Comparison of ENCODE assay signal across 8 cellular contexts in genomic region chr6:122609881-122610689, GRCh38. TPM values are rescaled to one million over a fixed set of nuclear protein-coding genes. Genes with fewer than 3 reads are reported as not detected.
A peak's percentile ranks its signal among the peaks of the same experiment; 100 is the strongest.
DNase-seq lines count a peak whose midpoint lies in the region; ATAC-seq, FAIRE-seq and TF ChIP-seq lines count a peak whose summit lies in the region.

PKIB (plus strand) TSS chr6:122610405; CDS start chr6:122717795, 107,390 bp downstream.

- H3K36me3 ChIP-seq in bronchial epithelial cell (ENCODE audit: control insufficient read depth, insufficient read depth, low read length) (no peaks in the 10 kb centered on the region), iPS-20b (ENCODE audit: insufficient read depth, low read depth, low read length) (no peaks in the 10 kb centered on the region)

- H3K4me1 ChIP-seq in iPS-20b (ENCODE audit: insufficient read depth, low read length): no peaks in the 10 kb centered on the region; the same call in 1 of the 2 replicates

- no peaks in the 10 kb centered on the region for H3K36me3 Mint-ChIP-seq in T-helper 2 cell treated with Interferon-gamma antibody and Interleukin-4, amounts not matched to agents 5 μg/mL and 100 μg/mL, for 36 hours (ENCODE audit: low read depth)

- no peaks in the 10 kb centered on the region for H3K9me3 Mint-ChIP-seq in T-helper 2 cell treated with Interferon-gamma antibody and Interleukin-4, amounts not matched to agents 5 μg/mL and 100 μg/mL, for 36 hours

- H3K9me3 ChIP-seq in iPS-20b (ENCODE audit: insufficient read depth, low read depth, low read length): no peaks in the 10 kb centered on the region

- peak within 1 kb of the TSS; percentile 43; the same call in 1 of the 2 replicates for H3K9ac ChIP-seq in iPS-20b (ENCODE audit: low read depth, low read length)

- peak within 1 kb of the TSS; percentile 26 for H3K27ac Mint-ChIP-seq in T-helper 2 cell treated with Interferon-gamma antibody and Interleukin-4, amounts not matched to agents 5 μg/mL and 100 μg/mL, for 36 hours

- no peak within 1 kb of the TSS for H3K27ac ChIP-seq in iPS-20b (ENCODE audit: low read length)

- H3K27me3 Mint-ChIP-seq in T-helper 2 cell treated with Interferon-gamma antibody and Interleukin-4, amounts not matched to agents 5 μg/mL and 100 μg/mL, for 36 hours (ENCODE audit: low read depth): peaks cover 53% of the 10 kb centered on the region

- peak; percentile 73 for TF ChIP-seq CTCF in bronchial epithelial cell (IDR thresholded peaks at IDR 0.05; ENCODE audit: insufficient read depth, low read length, severe bottlenecking)

- DNase-seq in SIG-M5 treated with dmso at 0.1 percent for 504 hours (lab: John Stamatoyannopoulos, UW; ENCODE audit: unreplicated experiment): peak; percentile 42
- DNase-seq in SIG-M5 (lab: John Stamatoyannopoulos, UW): no peak
- peak; percentile 99 for DNase-seq in NCI-H146 treated with DMSO at 0.1 percent for 48 hours (lab: John Stamatoyannopoulos, UW; ENCODE audit: unreplicated experiment)
- peak; percentile 56 for DNase-seq in T-helper 2 cell treated with Interferon-gamma antibody and Interleukin-4, amounts not matched to agents 5 μg/mL and 100 μg/mL, for 36 hours (ENCODE audit: low spot score)
- DNase-seq in bronchial epithelial cell (ENCODE audit: low read depth): peak; percentile 68
- DNase-seq in skeletal muscle cell (ENCODE audit: low read depth): peak; percentile 32

- H3K27me3 ChIP-seq in bronchial epithelial cell (ENCODE audit: control insufficient read depth, insufficient read depth, low read length): no peaks in the 10 kb centered on the region
- peaks cover 61% of the 10 kb centered on the region for H3K27me3 ChIP-seq in iPS-20b (ENCODE audit: insufficient read depth, low read length)

- ATAC-seq in HG02885 (IDR thresholded peaks at IDR 0.05; ENCODE audit: poor library complexity, unreplicated experiment): peak; percentile 91

- H3K4me3 Mint-ChIP-seq in T-helper 2 cell treated with Interferon-gamma antibody and Interleukin-4, amounts not matched to agents 5 μg/mL and 100 μg/mL, for 36 hours: peak within 1 kb of the TSS; percentile 87

- peak within 1 kb of the TSS; percentile 54 for H3K4me3 ChIP-seq in bronchial epithelial cell (ENCODE audit: low read depth, low read length)
- H3K4me3 ChIP-seq in iPS-20b (ENCODE audit: low read length): peak within 1 kb of the TSS; percentile 68
- H3K4me3 ChIP-seq in skeletal muscle cell (ENCODE audit: low read depth, low read length): peak within 1 kb of the TSS; percentile 67

- no peak for FAIRE-seq in bronchial epithelial cell (lab: Jason Lieb, UNC)

- peaks cover 10% of the 10 kb centered on the region for H3K4me1 Mint-ChIP-seq in T-helper 2 cell treated with Interferon-gamma antibody and Interleukin-4, amounts not matched to agents 5 μg/mL and 100 μg/mL, for 36 hours (ENCODE audit: low read depth)

RNA-seq across cellular contexts. Expression of gene PKIB, which starts in this region (rescaled TPM):
- 2.8 and 3.9 TPM in 2 replicates for total RNA-seq in bronchial epithelial cell
